34 cellular contexts compared by ENCODE assay signal in the genomic region with DNA sequence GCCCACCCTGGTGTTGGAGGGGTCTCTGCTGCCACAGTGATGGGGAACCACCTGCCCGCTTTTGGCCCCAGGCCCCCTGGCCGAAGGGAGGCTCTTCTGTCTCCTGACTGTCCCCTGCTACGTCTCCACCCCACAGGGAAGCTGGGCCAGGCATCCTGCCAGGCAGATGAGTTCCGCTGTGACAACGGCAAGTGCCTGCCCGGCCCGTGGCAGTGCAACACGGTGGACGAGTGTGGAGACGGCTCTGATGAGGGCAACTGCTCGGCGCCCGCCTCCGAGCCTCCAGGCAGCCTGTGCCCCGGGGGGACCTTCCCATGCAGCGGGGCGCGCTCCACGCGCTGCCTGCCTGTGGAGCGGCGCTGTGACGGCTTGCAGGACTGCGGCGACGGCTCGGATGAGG. TPM values are rescaled to one million over a fixed set of nuclear protein-coding genes. Genes with fewer than 3 reads are reported as not detected.
"Had no signal": no experiment of that assay in that cellular context is flagged by ENCODE, and none has a peak within 500 bp of the region (broad histone marks: within the 10 kb centered on the region; RNA-seq: fewer than 3 reads in every experiment).

No MANE protein-coding gene starts in this region.

- H3K9me3 Mint-ChIP-seq: dendritic cell treated with granulocyte-macrophage colony-stimulating factor and Interleukin-4, amounts not matched to agents 40 ng/mL and 50 ng/mL, for 4 days; effector memory CD8-positive, alpha-beta T cell; endodermal cell; mesothelial cell of epicardium; naive B cell had no signal

- H3K36me3 ChIP-seq: colonic mucosa, gastrocnemius medialis had no signal

- H3K4me3 Mint-ChIP-seq: dendritic cell treated with granulocyte-macrophage colony-stimulating factor and Interleukin-4, amounts not matched to agents 40 ng/mL and 50 ng/mL, for 4 days; effector memory CD8-positive, alpha-beta T cell; endodermal cell; mesothelial cell of epicardium; naive B cell had no signal

- H3K36me3 Mint-ChIP-seq: naive B cell had no signal

- H3K27ac Mint-ChIP-seq: dendritic cell treated with granulocyte-macrophage colony-stimulating factor and Interleukin-4, amounts not matched to agents 40 ng/mL and 50 ng/mL, for 4 days; effector memory CD8-positive, alpha-beta T cell; endodermal cell; mesothelial cell of epicardium; naive B cell had no signal

- H3K27ac ChIP-seq: colonic mucosa, epithelial cell of prostate, esophagus squamous epithelium, gastrocnemius medialis, heart right ventricle, left ventricle myocardium inferior, lower lobe of right lung had no signal

- H3K4me1 Mint-ChIP-seq: endodermal cell, mesothelial cell of epicardium, naive B cell had no signal

- ATAC-seq: effector memory CD8-positive, alpha-beta T cell; esophagus mucosa; gastrocnemius medialis; heart right ventricle; left colon; left lobe of liver; lower lobe of right lung; mucosa of descending colon had no signal

- H3K27me3 ChIP-seq: colonic mucosa, esophagus squamous epithelium, gastrocnemius medialis, heart right ventricle had no signal

- H3K4me1 ChIP-seq: colonic mucosa, esophagus squamous epithelium, gastrocnemius medialis, left ventricle myocardium inferior, lower lobe of right lung had no signal

- H3K4me3 ChIP-seq: colonic mucosa, esophagus squamous epithelium, gastrocnemius medialis, heart right ventricle, left ventricle myocardium inferior, lower lobe of right lung, mucosa of descending colon had no signal

- FAIRE-seq: endometrium, islet of Langerhans, keratinocyte had no signal

- DNase-seq: colonic mucosa; cortex of kidney; effector CD8-positive, alpha-beta T cell; effector memory CD8-positive, alpha-beta T cell; endodermal cell; erythroblast; esophagus squamous epithelium; foreskin fibroblast; foreskin melanocyte; gastrocnemius medialis; glutamatergic neuron; head of caudate nucleus; heart right ventricle; hippocampal formation; kidney glomerular epithelial cell; left colon; left ventricle myocardium inferior; mesenchymal stem cell; naive B cell had no signal

- H3K9me3 ChIP-seq: colonic mucosa, esophagus squamous epithelium, gastrocnemius medialis, heart right ventricle, left ventricle myocardium inferior, lower lobe of right lung, mucosa of descending colon had no signal

- H3K27me3 Mint-ChIP-seq: dendritic cell treated with granulocyte-macrophage colony-stimulating factor and Interleukin-4, amounts not matched to agents 40 ng/mL and 50 ng/mL, for 4 days; naive B cell had no signal

RNA-seq across cellular contexts. Expression of gene SLC7A10, which starts 20.5 kb away (rescaled TPM):
- total RNA-seq: colonic mucosa, dermis microvascular lymphatic vessel endothelial cell, esophagus mucosa, esophagus squamous epithelium, gastrocnemius medialis, glomerular endothelial cell, left lobe of liver, left ventricle myocardium inferior, liver, lung microvascular endothelial cell, mucosa of descending colon, myocyte had no signal
- polyA plus RNA-seq: keratinocyte, liver had no signal
